2 cellular contexts compared by ENCODE assay signal in genomic region chr6:131519670-131520436, GRCh38.
TF ChIP-seq lines count a peak whose summit lies in the region.

No MANE protein-coding gene starts in this region.

TF ChIP-seq in HCT116, 20 proteins besides CTCF, POLR2A, EP300 and RAD21:
- TF ChIP-seq EGR1 (IDR thresholded peaks at IDR 0.05; ENCODE audit: low read depth), result no peak
- no peak for TF ChIP-seq CBX3 (IDR thresholded peaks at IDR 0.05; ENCODE audit: low read depth)
- TF ChIP-seq SP1 (IDR thresholded peaks at IDR 0.05; ENCODE audit: low read depth), result no peak
- TF ChIP-seq EZH2 (IDR thresholded peaks at IDR 0.05), result no peak
- TF ChIP-seq REST (IDR thresholded peaks at IDR 0.05; ENCODE audit: low read depth), result no peak
- TF ChIP-seq CEBPB (IDR thresholded peaks at IDR 0.05; ENCODE audit: low read depth), result no peak

TF ChIP-seq in H1, 55 proteins besides CTCF, POLR2A, EP300 and RAD21:
- TF ChIP-seq SIX5 (IDR thresholded peaks at IDR 0.05; ENCODE audit: low read depth, low read length), result no peak
- no peak for TF ChIP-seq JUN (IDR thresholded peaks at IDR 0.05; ENCODE audit: low read depth, low read length)
- no peak for TF ChIP-seq MAX (IDR thresholded peaks at IDR 0.05)
- TF ChIP-seq SAP30 (IDR thresholded peaks at IDR 0.05; ENCODE audit: insufficient read depth, insufficient replicate concordance, low read length), result no peak
